ENCODE assay signal across 8 cellular contexts in genomic region chr6:73747293-73747692, GRCh38. TPM values are rescaled to one million over a fixed set of nuclear protein-coding genes. Genes with fewer than 3 reads are reported as not detected.
DNase-seq lines count a peak whose midpoint lies in the region; ATAC-seq and TF ChIP-seq lines count a peak whose summit lies in the region.

No MANE protein-coding gene starts in this region.

- no peak for TF ChIP-seq CTCF in stomach (IDR thresholded peaks at IDR 0.05)

- TF ChIP-seq EP300 in stomach (IDR thresholded peaks at IDR 0.05), result no peak

- no peak overlapping the region for H3K27ac ChIP-seq in stomach

- no peaks in the 10 kb centered on the region for H3K4me1 ChIP-seq in stomach

- 55 to 68% (median 67%) methylated on average over 2 of the region's 2 CpGs for WGBS in stomach, 5 donors

- peak; percentile 97 for ATAC-seq in GM19328 (IDR thresholded peaks at IDR 0.05; ENCODE audit: unreplicated experiment)
- ATAC-seq in HG03060 (IDR thresholded peaks at IDR 0.05; ENCODE audit: low read depth, unreplicated experiment), result peak; percentile 98

- peak; percentile 16 for DNase-seq in AG20443 (ENCODE audit: low spot score)
- peak; percentile 11 for DNase-seq in SKM-1 treated with dmso at 0.1 percent for 144 hours (lab: John Stamatoyannopoulos, UW; ENCODE audit: unreplicated experiment)
- no peak for DNase-seq in stomach
- no peak for DNase-seq in stimulated activated CD4-positive, alpha-beta T cell treated with anti-CD3 and anti-CD28 coated beads, Interleukin-12 subunit alpha, Interleukin-12 subunit beta, amount 100 ng/mL, for 4 hours
- no peak for DNase-seq in NCI-H69 (lab: John Stamatoyannopoulos, UW)
- no peak for DNase-seq in SW480 (ENCODE audit: low spot score)

- H3K27me3 ChIP-seq in stomach, result no peaks in the 10 kb centered on the region

- no peak overlapping the region for H3K4me3 ChIP-seq in stomach

- intact Hi-C loops in stomach (cut with DNase I; ENCODE audit: low total_unique reads), result no loop called here

- no peak for TF ChIP-seq POLR2A in stomach (IDR thresholded peaks at IDR 0.05)

- H3K36me3 ChIP-seq in stomach, result no peaks in the 10 kb centered on the region

- no peaks in the 10 kb centered on the region for H3K9me3 ChIP-seq in stomach

RNA-seq across cellular contexts. Expression of gene CD109, which starts 51.3 kb away (rescaled TPM):
- total RNA-seq in stomach, result 10 to 100 TPM in 1 of 5 donors, 1 to 10 TPM in 2, under 1 TPM in 2; 0.58 to 19.6 (median 1.4) TPM
- 1 to 10 TPM in 1 of 3 donors, under 1 TPM in 2; 0.19 to 3.5 (median 0.31) TPM for polyA plus RNA-seq in stomach

Comparison
In these comparisons a context has a peak if more than half of its experiments do, and no peak if none do; other contexts are left out.
1. DNase-seq: peak in AG20443 (single experiment) and SKM-1 treated with dmso at 0.1 percent for 144 hours (single experiment); none in stomach (single experiment), stimulated activated CD4-positive, alpha-beta T cell treated with anti-CD3 and anti-CD28 coated beads, Interleukin-12 subunit alpha, Interleukin-12 subunit beta, amount 100 ng/mL, for 4 hours (single experiment), NCI-H69 (single experiment) and SW480 (single experiment).